ENCODE assay signal across 8 cellular contexts in genomic region chr22:37658133-37659065, GRCh38.
DNase-seq lines count a peak whose midpoint lies in the region; ATAC-seq and TF ChIP-seq lines count a peak whose summit lies in the region.

A gene with protein sequence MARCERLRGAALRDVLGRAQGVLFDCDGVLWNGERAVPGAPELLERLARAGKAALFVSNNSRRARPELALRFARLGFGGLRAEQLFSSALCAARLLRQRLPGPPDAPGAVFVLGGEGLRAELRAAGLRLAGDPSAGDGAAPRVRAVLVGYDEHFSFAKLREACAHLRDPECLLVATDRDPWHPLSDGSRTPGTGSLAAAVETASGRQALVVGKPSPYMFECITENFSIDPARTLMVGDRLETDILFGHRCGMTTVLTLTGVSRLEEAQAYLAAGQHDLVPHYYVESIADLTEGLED (plus strand): TSS chr22:37658723. CDS start chr22:37658783, 60 bp downstream.

- peak within 1 kb of the TSS; percentile 89 for H3K27ac ChIP-seq in rectal smooth muscle tissue (ENCODE audit: low read depth, low read length)

- peaks cover 30% of the 10 kb centered on the region for H3K4me1 ChIP-seq in rectal smooth muscle tissue (ENCODE audit: control insufficient read depth, insufficient read depth, low read length)

- TF ChIP-seq CTCF in astrocyte of the cerebellum (IDR thresholded peaks at IDR 0.05; ENCODE audit: low read depth, low read length, missing control alignments) = no peak

- peak; percentile 81 for TF ChIP-seq POLR2A in GM18505 (IDR thresholded peaks at IDR 0.05; ENCODE audit: borderline replicate concordance, extremely low read depth, insufficient read depth, insufficient read length)

- H3K27me3 ChIP-seq in rectal smooth muscle tissue (ENCODE audit: control insufficient read depth, insufficient read depth, low read length) = no peaks in the 10 kb centered on the region

- in situ Hi-C loops in astrocyte of the cerebellum (cut with HindIII; ENCODE audit: low sequenced_read_pairs) = no loop called here

- ATAC-seq in GM18505 (IDR thresholded peaks at IDR 0.05; ENCODE audit: unreplicated experiment) = peak; percentile 72
- peak; percentile 81 for ATAC-seq in HG02973 (IDR thresholded peaks at IDR 0.05; ENCODE audit: unreplicated experiment)

- no peaks in the 10 kb centered on the region for H3K36me3 ChIP-seq in rectal smooth muscle tissue (ENCODE audit: control insufficient read depth, insufficient read depth, low read length)

- peak within 1 kb of the TSS; percentile 82 for H3K9ac ChIP-seq in rectal smooth muscle tissue (ENCODE audit: low read length)

- DNase-seq in NCI-H2029 (lab: John Stamatoyannopoulos, UW) (peak; percentile 99), T-helper 22 cell (ENCODE audit: low read depth) (peak; percentile 98), astrocyte of the cerebellum (ENCODE audit: low read depth) (peak; percentile 100), hepatic stellate cell (ENCODE audit: low spot score) (peak; percentile 100), cortex of kidney (lab: John Stamatoyannopoulos, UW) (no peak)

- H3K4me3 ChIP-seq in astrocyte of the cerebellum (ENCODE audit: low read depth, low read length) (peak within 1 kb of the TSS; percentile 61), rectal smooth muscle tissue (ENCODE audit: low read length) (peak within 1 kb of the TSS; percentile 90)
